Comparison of ENCODE assay signal across 1 cellular context in genomic region chr7:141874787-141875186, GRCh38.
TF ChIP-seq lines count a peak whose summit lies in the region.

No MANE protein-coding gene starts in this region.

TF ChIP-seq in GM23338, 12 proteins besides CTCF, POLR2A, EP300 and RAD21 (continued from another document):
- 0 out of 2 replicates have a peak, but pooled peaks have one; percentile 63 for TF ChIP-seq ZNF462 (CRISPR knock-in tag; IDR thresholded peaks at IDR 0.05)
- no peak for TF ChIP-seq CREB1 (CRISPR knock-in tag; IDR thresholded peaks at IDR 0.05; ENCODE audit: low read depth)
